ENCODE assay signal across 18 cellular contexts in the genomic region with DNA sequence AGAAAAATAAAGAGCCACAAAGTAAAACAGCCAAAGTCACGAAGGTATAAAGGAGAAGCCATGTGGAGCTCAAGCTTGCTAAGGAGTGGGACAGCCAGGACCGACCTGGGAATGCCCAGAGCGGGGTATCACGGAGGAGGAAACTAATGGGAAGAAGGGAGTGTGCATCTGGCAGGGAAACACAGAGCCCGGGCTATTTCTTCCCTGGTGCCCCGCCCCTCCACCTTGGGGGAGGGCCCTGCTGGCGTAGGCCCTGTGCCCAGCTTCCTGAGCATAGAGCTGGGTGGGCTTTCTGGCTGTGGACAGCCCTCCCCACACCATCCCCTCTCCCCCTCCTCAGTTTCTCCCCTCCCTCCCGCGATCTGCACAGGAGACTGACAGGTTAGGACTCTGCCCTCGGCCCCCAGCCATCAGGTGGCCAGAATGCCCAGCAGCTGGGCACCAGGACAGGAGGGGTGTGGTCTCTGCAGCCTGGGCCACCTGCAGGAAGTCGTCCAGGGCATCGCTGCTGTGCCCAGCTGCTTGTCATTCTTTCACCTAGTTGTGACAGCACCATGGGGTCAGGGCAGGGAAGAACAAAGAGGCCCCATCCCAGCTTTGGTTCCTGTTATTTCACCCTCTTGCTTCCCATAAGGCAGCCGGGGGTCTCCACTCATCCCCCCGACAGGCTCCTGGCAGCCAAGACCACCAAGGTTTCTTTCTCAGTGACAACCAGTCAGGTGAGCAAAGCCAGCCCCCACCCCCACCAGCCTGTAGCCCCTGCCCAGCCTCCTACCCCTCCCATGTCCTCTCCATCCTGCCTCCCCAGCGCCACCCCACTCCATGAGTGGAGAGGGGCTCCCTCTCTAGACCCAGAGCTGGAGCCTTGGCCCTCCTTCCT. TPM values are rescaled to one million over a fixed set of nuclear protein-coding genes. Genes with fewer than 3 reads are reported as not detected.
A peak's percentile ranks its signal among the peaks of the same experiment; 100 is the strongest.
DNase-seq lines count a peak whose midpoint lies in the region; ATAC-seq, FAIRE-seq and TF ChIP-seq lines count a peak whose summit lies in the region.
"Had no signal": no experiment of that assay in that cellular context is flagged by ENCODE, and none has a peak within 500 bp of the region (broad histone marks: within the 10 kb centered on the region; RNA-seq: fewer than 3 reads in every experiment).

No MANE protein-coding gene starts in this region.

- H3K9ac ChIP-seq in SK-N-SH: no peak overlapping the region

- no peak overlapping the region for H3K4me3 Mint-ChIP-seq in activated naive CD4-positive, alpha-beta T cell treated with anti-CD3 and anti-CD28 coated beads for 36 hours
- H3K4me3 Mint-ChIP-seq: activated B cell treated with CpG ODN at 0.5 μM for 24 hours, nephron had no signal

- H3K27ac ChIP-seq in SK-N-SH (ENCODE audit: low read depth in 2 of 2, low read length in 1 of 2) (no peak overlapping the region), stomach (no peak overlapping the region)
- H3K27ac ChIP-seq: lower lobe of right lung, testis had no signal

- TF ChIP-seq EP300 in SK-N-SH (IDR thresholded peaks at IDR 0.05; ENCODE audit: borderline replicate concordance in 1 of 2, low read depth in 1 of 2, low read length in 1 of 2) (no peak), stomach (IDR thresholded peaks at IDR 0.05) (no peak)

- TF ChIP-seq CTCF in SK-N-SH (IDR thresholded peaks at IDR 0.05): no peak
- TF ChIP-seq CTCF in stomach (IDR thresholded peaks at IDR 0.05): no peak

- H3K36me3 Mint-ChIP-seq in activated naive CD4-positive, alpha-beta T cell treated with anti-CD3 and anti-CD28 coated beads for 36 hours (ENCODE audit: low read depth): no peaks in the 10 kb centered on the region

- H3K4me1 ChIP-seq in SK-N-SH (ENCODE audit: control insufficient read depth in 1 of 2, insufficient read depth in 2 of 2, low read depth in 1 of 2, low read length in 1 of 2) (peaks cover 0 to 32% of the 10 kb centered on the region in 2 experiments; a peak in 1 of 4 replicates), stomach (peaks cover 4 to 9% (median 5%) of the 10 kb centered on the region in 4 donors)

- TF ChIP-seq RAD21 in SK-N-SH (IDR thresholded peaks at IDR 0.05; ENCODE audit: low read length): no peak

- no peak overlapping the region for H3K27ac Mint-ChIP-seq in activated naive CD4-positive, alpha-beta T cell treated with anti-CD3 and anti-CD28 coated beads for 36 hours
- H3K27ac Mint-ChIP-seq: activated B cell treated with CpG ODN at 0.5 μM for 24 hours, nephron had no signal

- peaks cover 2% of the 10 kb centered on the region for H3K4me1 Mint-ChIP-seq in activated naive CD4-positive, alpha-beta T cell treated with anti-CD3 and anti-CD28 coated beads for 36 hours (ENCODE audit: low read depth)
- H3K4me1 Mint-ChIP-seq: nephron had no signal

- no peaks in the 10 kb centered on the region for H3K9me2 ChIP-seq in SK-N-SH

- H3F3A ChIP-seq in SK-N-SH (replicated peaks; ENCODE audit: insufficient read depth): no peaks in the 10 kb centered on the region

- no peaks in the 10 kb centered on the region for H3K9me3 Mint-ChIP-seq in activated naive CD4-positive, alpha-beta T cell treated with anti-CD3 and anti-CD28 coated beads for 36 hours
- H3K9me3 Mint-ChIP-seq: activated B cell treated with CpG ODN at 0.5 μM for 24 hours, nephron had no signal

- POLR2A ChIA-PET in SK-N-SH (lab: Yijun Ruan, JAX): interaction anchor here (0.7 to 2.3 kb wide), 4 partner anchors 20 to 118 kb away, joined by 3 to 8 read pairs (median 4); no protein-coding TSS in a partner anchor

- DNase-seq in SK-N-SH (peak; percentile 44), NCI-H345 treated with DMSO at 0.1 percent for 48 hours (lab: John Stamatoyannopoulos, UW; ENCODE audit: unreplicated experiment) (peak; percentile 5), ecto neural progenitor cell (ENCODE audit: low spot score) (peak; percentile 45), stomach (peak; percentile 70), GM12891 (ENCODE audit: insufficient read length, low spot score) (no peak)
- DNase-seq in activated naive CD4-positive, alpha-beta T cell treated with anti-CD3 and anti-CD28 coated beads for 36 hours: no peak
- DNase-seq in stimulated activated CD4-positive, alpha-beta T cell treated with anti-CD3 and anti-CD28 coated beads, Interleukin-15, amount 100 ng/mL, for 24 hours: no peak
- DNase-seq: activated B cell treated with CpG ODN at 0.5 μM for 24 hours; activated naive CD4-positive, alpha-beta T cell treated with anti-CD3 and anti-CD28 coated beads, Interleukin-2, amount 50 U/mL, for 16 hours; lower lobe of right lung; NCI-H226; testis had no signal

- WGBS in SK-N-SH (ENCODE audit: low lambda C conversion rate): 77% methylated on average over 15 of the region's 15 CpGs
- 36 to 48% (median 45%) methylated on average over 15 of the region's 15 CpGs for WGBS in stomach, 5 donors

- no peak overlapping the region for H2AFZ ChIP-seq in SK-N-SH (ENCODE audit: low read depth)

- H3K36me3 ChIP-seq in SK-N-SH (replicated peaks in 1 of 2; ENCODE audit: control insufficient read depth in 1 of 2, insufficient read depth in 2 of 2, low read length in 1 of 2) (no peaks in the 10 kb centered on the region), stomach (no peaks in the 10 kb centered on the region)
- H3K36me3 ChIP-seq: lower lobe of right lung had no signal

- no peaks in the 10 kb centered on the region for H4K20me1 ChIP-seq in SK-N-SH (ENCODE audit: insufficient read depth)

- FAIRE-seq in GM12891 (lab: Jason Lieb, UNC): no peak
- FAIRE-seq: GM18507, GM19239 had no signal

- CTCF ChIA-PET in SK-N-SH (lab: Yijun Ruan, JAX): interaction anchor here (0.9 to 4.5 kb wide), 12 partner anchors 9 to 118 kb away, joined by 3 to 28 read pairs (median 4); no protein-coding TSS in a partner anchor
- CTCF ChIA-PET in activated naive CD4-positive, alpha-beta T cell treated with anti-CD3 and anti-CD28 coated beads for 36 hours (lab: Charles Lee): interaction anchor here (0.6 kb wide), 1 partner anchor 27 kb away, joined by 3 read pairs; no protein-coding TSS in a partner anchor

- no peak overlapping the region for H3K4me2 ChIP-seq in SK-N-SH

- H3K79me2 ChIP-seq in SK-N-SH (ENCODE audit: insufficient read depth): no peaks in the 10 kb centered on the region

- H3K27me3 ChIP-seq in SK-N-SH (ENCODE audit: insufficient read depth): peaks cover 11% of the 10 kb centered on the region; the same call in 1 of the 2 replicates
- peaks cover 7 to 31% (median 18%) of the 10 kb centered on the region in 3 donors for H3K27me3 ChIP-seq in stomach
- H3K27me3 ChIP-seq: testis had no signal

- intact Hi-C loops in stomach (cut with DNase I; ENCODE audit: low total_unique reads): no loop called here
- intact Hi-C loops in activated naive CD4-positive, alpha-beta T cell treated with anti-CD3 and anti-CD28 coated beads for 36 hours (cut with micrococcal nuclease): no loop called here

- H3K9me3 ChIP-seq in SK-N-SH: no peaks in the 10 kb centered on the region
- no peaks in the 10 kb centered on the region for H3K9me3 ChIP-seq in stomach
- H3K9me3 ChIP-seq: lower lobe of right lung, testis had no signal

- H3K27me3 Mint-ChIP-seq in activated naive CD4-positive, alpha-beta T cell treated with anti-CD3 and anti-CD28 coated beads for 36 hours (ENCODE audit: low read depth): peaks cover 16% of the 10 kb centered on the region

- H3K4me3 ChIP-seq in SK-N-SH (ENCODE audit: low read depth in 2 of 2, low read length in 1 of 2) (no peak overlapping the region), stomach (peak overlapping the region in 1 of 4 donors; percentile 19)
- H3K4me3 ChIP-seq: lower lobe of right lung, testis had no signal

- no peak for ATAC-seq in SK-N-SH treated with all-trans-retinoic acid at 6 μM for 48 hours
- ATAC-seq: lower lobe of right lung, Panc1 had no signal

- no peak for TF ChIP-seq POLR2A in stomach (IDR thresholded peaks at IDR 0.05)
- TF ChIP-seq POLR2A in GM12891 (IDR thresholded peaks at IDR 0.05; ENCODE audit: low read depth, low read length): no peak

TF ChIP-seq in SK-N-SH, 30 proteins besides CTCF, POLR2A, EP300 and RAD21 (continues in another document):
- TF ChIP-seq NFIC (IDR thresholded peaks at IDR 0.05; ENCODE audit: borderline replicate concordance): no peak
- no peak for TF ChIP-seq TEAD4 (IDR thresholded peaks at IDR 0.05; ENCODE audit: borderline replicate concordance, insufficient read depth)
- no peak for TF ChIP-seq FOXM1 (IDR thresholded peaks at IDR 0.05; ENCODE audit: low read depth)

TF ChIP-seq in SK-N-SH treated with all-trans-retinoic acid at 6 μM for 48 hours, 23 proteins besides CTCF, POLR2A, EP300 and RAD21 (continues in another document):
- TF ChIP-seq ESRRG (CRISPR knock-in tag; IDR thresholded peaks at IDR 0.05) (no peak), ZFP3 (CRISPR knock-in tag; IDR thresholded peaks at IDR 0.05) (no peak), BACH2 (CRISPR knock-in tag; IDR thresholded peaks at IDR 0.05; ENCODE audit: borderline replicate concordance) (no peak), TCF4 (CRISPR knock-in tag; IDR thresholded peaks at IDR 0.05; ENCODE audit: borderline replicate concordance) (no peak)

TF ChIP-seq in GM12891, 5 proteins besides CTCF, POLR2A, EP300 and RAD21 (continues in another document):
- no peak for TF ChIP-seq TAF1 (IDR thresholded peaks at IDR 0.05; ENCODE audit: low read depth, low read length)
- TF ChIP-seq SPI1 (IDR thresholded peaks at IDR 0.05; ENCODE audit: low read depth, low read length): no peak
- TF ChIP-seq PAX5 (IDR thresholded peaks at IDR 0.05; ENCODE audit: insufficient read depth, low read length, severe bottlenecking): no peak

RNA-seq across cellular contexts. Expression of a gene that starts 7.1 kb away (rescaled TPM):
- polyA plus RNA-seq in SK-N-SH (2012; rRNA removed) (54.6 and 63.5 TPM in 2 replicates), stomach (10 to 100 TPM; 11.6 to 14.8 (median 13.7) TPM)
- polyA plus RNA-seq in SK-N-SH (2012; cell fraction: cytosol; rRNA removed): 35.9 and 50.8 TPM in 2 replicates
- polyA plus RNA-seq in SK-N-SH (2012; cell fraction: nucleus; rRNA removed): 36.1 and 57.5 TPM in 2 replicates
- total RNA-seq in stomach: 10 to 100 TPM; 14.6 to 45.5 (median 23.5) TPM
- polyA plus RNA-seq in GM12891 (2012; ENCODE audit: low read depth, missing spikeins): 46.5 TPM
- 100 to 1,000 TPM; 102 to 103 TPM for total RNA-seq in activated naive CD4-positive, alpha-beta T cell treated with anti-CD3 and anti-CD28 coated beads for 36 hours

RNA-seq across cellular contexts. Expression of a gene that starts 20.0 kb away (rescaled TPM):
- polyA plus RNA-seq in SK-N-SH (2012; rRNA removed) (0.15 and 0.18 TPM in 2 replicates), stomach (under 1 TPM in 2 of 3 donors, not detected in 1; 0.20 to 0.31 TPM)
- 0.09 and 0.14 TPM in 2 replicates for polyA plus RNA-seq in SK-N-SH (2012; cell fraction: cytosol; rRNA removed)
- 0.21 and 0.39 TPM in 2 replicates for polyA plus RNA-seq in SK-N-SH (2012; cell fraction: nucleus; rRNA removed)
- 1 to 10 TPM in 1 of 5 donors, under 1 TPM in 4; 0.37 to 2.3 (median 0.72) TPM for total RNA-seq in stomach
- polyA plus RNA-seq in GM12891 (2012; ENCODE audit: low read depth, missing spikeins): not detected
- not detected for total RNA-seq in activated naive CD4-positive, alpha-beta T cell treated with anti-CD3 and anti-CD28 coated beads for 36 hours
- total RNA-seq: activated B cell treated with CpG ODN at 0.5 μM for 24 hours; T-helper 1 cell treated with Interleukin-12 subunit alpha and Interleukin-12 subunit beta and Interleukin-4 antibody, amounts not matched to agents 30 ng/mL and 1 ng/mL, for 36 hours had no signal

RNA-seq across cellular contexts. Expression of a gene that starts 57.5 kb away (rescaled TPM):
- polyA plus RNA-seq in SK-N-SH (2012; rRNA removed) (32.7 and 37.9 TPM in 2 replicates), stomach (10 to 100 TPM; 18.9 to 20.9 (median 20.9) TPM)
- 36.1 and 37.1 TPM in 2 replicates for polyA plus RNA-seq in SK-N-SH (2012; cell fraction: cytosol; rRNA removed)
- 31.3 and 49.5 TPM in 2 replicates for polyA plus RNA-seq in SK-N-SH (2012; cell fraction: nucleus; rRNA removed)
- 10 to 100 TPM in 3 of 5 donors, 1 to 10 TPM in 2; 7.0 to 26.6 (median 10.4) TPM for total RNA-seq in stomach
- polyA plus RNA-seq in GM12891 (2012; ENCODE audit: low read depth, missing spikeins): 22.5 TPM
- total RNA-seq in activated naive CD4-positive, alpha-beta T cell treated with anti-CD3 and anti-CD28 coated beads for 36 hours: 10 to 100 TPM; 27.6 to 28.9 TPM

Comparison
In these comparisons a context has a peak if more than half of its experiments do, and no peak if none do; other contexts are left out.
1. DNase-seq: peak in SK-N-SH (single experiment), NCI-H345 treated with DMSO at 0.1 percent for 48 hours (single experiment), ecto neural progenitor cell (single experiment) and stomach (single experiment); none in GM12891 (single experiment), activated naive CD4-positive, alpha-beta T cell treated with anti-CD3 and anti-CD28 coated beads for 36 hours (single experiment) and stimulated activated CD4-positive, alpha-beta T cell treated with anti-CD3 and anti-CD28 coated beads, Interleukin-15, amount 100 ng/mL, for 24 hours (single experiment).